Comparison of ENCODE assay signal across 25 cellular contexts in the genomic region with DNA sequence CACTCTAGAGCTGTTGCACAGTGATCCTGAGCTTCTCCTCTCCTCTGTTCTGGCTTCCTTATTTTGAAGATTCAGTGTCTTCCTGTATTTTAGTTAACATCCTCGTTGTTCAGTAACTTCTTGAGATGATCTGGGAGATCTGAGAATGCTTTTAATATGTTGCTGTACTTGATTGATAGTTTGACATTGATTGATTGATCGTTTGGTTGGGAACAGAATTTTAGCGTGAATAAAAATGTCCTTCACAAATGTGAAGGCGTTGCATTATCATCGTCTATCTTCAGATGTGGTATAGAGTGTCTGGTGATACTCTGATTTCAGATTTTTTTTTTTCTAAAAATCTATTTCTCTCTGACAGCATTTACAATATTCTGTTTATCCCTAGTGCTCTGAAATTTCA.
"Had no signal": no experiment of that assay in that cellular context is flagged by ENCODE, and none has a peak within 500 bp of the region (broad histone marks: within the 10 kb centered on the region; RNA-seq: fewer than 3 reads in every experiment).

No MANE protein-coding gene starts in this region.

- H2AFZ ChIP-seq: neural progenitor cell had no signal

- H3K27me3 ChIP-seq: neural progenitor cell, pancreas, right atrium auricular region, right lobe of liver, sigmoid colon, stomach, thyroid gland, tibial nerve, upper lobe of left lung, vagina had no signal

- DNase-seq: naive thymus-derived CD4-positive, alpha-beta T cell; natural killer cell; occipital lobe; pancreas; retina; right lobe of liver; sigmoid colon; small intestine; stimulated activated CD4-positive, alpha-beta T cell treated with anti-CD3 and anti-CD28 coated beads, Interleukin-15, amount 100 ng/mL, for 24 hours; stimulated activated CD4-positive, alpha-beta T cell treated with anti-CD3 and anti-CD28 coated beads, Interleukin-2, amount 100 ng/mL, for 24 hours; stimulated activated CD4-positive, alpha-beta T cell treated with anti-CD3 and anti-CD28 coated beads, Interleukin-2, amount 100 ng/mL, for 48 hours; stimulated activated CD4-positive, alpha-beta T cell treated with anti-CD3 and anti-CD28 coated beads, Interleukin-4, amount 100 ng/mL, for 24 hours; stimulated activated naive B cell treated with anti-CD40 and anti-IgM and Interleukin-4, amounts not matched to agents 10 μg/mL and 1 μg/mL and 100 μg/mL, for 72 hours; stimulated activated naive CD4-positive, alpha-beta T cell treated with Interleukin-2 at 50 U/mL for 16 hours; stomach; thyroid gland; trophoblast cell; upper lobe of left lung had no signal

- H3K4me3 ChIP-seq: neural progenitor cell, pancreas, prostate gland, right atrium auricular region, right lobe of liver, sigmoid colon, stomach, thoracic aorta, thyroid gland, tibial nerve, upper lobe of left lung, vagina had no signal

- H3K4me1 ChIP-seq: neural progenitor cell, pancreas, prostate gland, right lobe of liver, thyroid gland, tibial nerve, upper lobe of left lung, vagina had no signal

- H3K9me3 ChIP-seq: pancreas, prostate gland, right atrium auricular region, right lobe of liver, sigmoid colon, stomach, thoracic aorta, thyroid gland, tibial nerve, upper lobe of left lung, vagina had no signal

- H3K4me2 ChIP-seq: neural progenitor cell had no signal

- H3K27ac ChIP-seq: neural progenitor cell, pancreas, prostate gland, right atrium auricular region, right lobe of liver, sigmoid colon, stomach, thoracic aorta, thyroid gland, tibial nerve, upper lobe of left lung, vagina had no signal

- ATAC-seq: naive thymus-derived CD4-positive, alpha-beta T cell; natural killer cell; pancreas; right lobe of liver; stimulated activated effector memory CD8-positive, alpha-beta T cell treated with anti-CD3 and anti-CD28 coated beads, Interleukin-12 subunit alpha, Interleukin-12 subunit beta, amount 100 ng/mL, for 72 hours; stimulated activated naive B cell treated with anti-CD40 and anti-IgM and Interleukin-4, amounts not matched to agents 10 μg/mL and 1 μg/mL and 100 μg/mL, for 72 hours had no signal

- H3K9ac ChIP-seq: neural progenitor cell had no signal

- H3K36me3 ChIP-seq: neural progenitor cell, pancreas, prostate gland, right atrium auricular region, right lobe of liver, sigmoid colon, stomach, thoracic aorta, thyroid gland, tibial nerve, upper lobe of left lung, vagina had no signal
